ENCODE assay signal across 2 cellular contexts in the genomic region with DNA sequence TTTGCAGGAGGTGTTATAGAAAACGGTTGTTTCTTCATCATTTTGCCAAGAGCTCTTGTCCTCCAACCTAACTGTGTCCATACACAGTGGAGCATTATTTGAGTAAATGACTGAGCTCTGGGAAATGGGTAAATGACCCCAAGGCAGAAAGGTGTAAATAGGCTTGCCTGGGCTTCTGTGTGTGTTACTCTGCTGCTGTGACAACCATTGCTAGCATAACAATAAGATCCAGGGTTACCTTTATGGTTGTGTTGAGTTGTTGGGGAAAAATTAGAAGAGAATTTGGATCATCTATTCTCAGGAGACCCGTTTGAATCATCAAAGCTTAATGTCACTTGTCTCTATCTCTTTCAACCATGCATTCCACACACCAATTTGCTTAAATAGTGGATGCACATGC.
TF ChIP-seq lines count a peak whose summit lies in the region.

No MANE protein-coding gene starts in this region.

TF ChIP-seq in GM23338, 12 proteins besides CTCF, POLR2A, EP300 and RAD21 (continued from another document):
- TF ChIP-seq, protein P1, sequence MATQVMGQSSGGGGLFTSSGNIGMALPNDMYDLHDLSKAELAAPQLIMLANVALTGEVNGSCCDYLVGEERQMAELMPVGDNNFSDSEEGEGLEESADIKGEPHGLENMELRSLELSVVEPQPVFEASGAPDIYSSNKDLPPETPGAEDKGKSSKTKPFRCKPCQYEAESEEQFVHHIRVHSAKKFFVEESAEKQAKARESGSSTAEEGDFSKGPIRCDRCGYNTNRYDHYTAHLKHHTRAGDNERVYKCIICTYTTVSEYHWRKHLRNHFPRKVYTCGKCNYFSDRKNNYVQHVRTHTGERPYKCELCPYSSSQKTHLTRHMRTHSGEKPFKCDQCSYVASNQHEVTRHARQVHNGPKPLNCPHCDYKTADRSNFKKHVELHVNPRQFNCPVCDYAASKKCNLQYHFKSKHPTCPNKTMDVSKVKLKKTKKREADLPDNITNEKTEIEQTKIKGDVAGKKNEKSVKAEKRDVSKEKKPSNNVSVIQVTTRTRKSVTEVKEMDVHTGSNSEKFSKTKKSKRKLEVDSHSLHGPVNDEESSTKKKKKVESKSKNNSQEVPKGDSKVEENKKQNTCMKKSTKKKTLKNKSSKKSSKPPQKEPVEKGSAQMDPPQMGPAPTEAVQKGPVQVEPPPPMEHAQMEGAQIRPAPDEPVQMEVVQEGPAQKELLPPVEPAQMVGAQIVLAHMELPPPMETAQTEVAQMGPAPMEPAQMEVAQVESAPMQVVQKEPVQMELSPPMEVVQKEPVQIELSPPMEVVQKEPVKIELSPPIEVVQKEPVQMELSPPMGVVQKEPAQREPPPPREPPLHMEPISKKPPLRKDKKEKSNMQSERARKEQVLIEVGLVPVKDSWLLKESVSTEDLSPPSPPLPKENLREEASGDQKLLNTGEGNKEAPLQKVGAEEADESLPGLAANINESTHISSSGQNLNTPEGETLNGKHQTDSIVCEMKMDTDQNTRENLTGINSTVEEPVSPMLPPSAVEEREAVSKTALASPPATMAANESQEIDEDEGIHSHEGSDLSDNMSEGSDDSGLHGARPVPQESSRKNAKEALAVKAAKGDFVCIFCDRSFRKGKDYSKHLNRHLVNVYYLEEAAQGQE (IDR thresholded peaks at IDR 0.05; ENCODE audit: unreplicated experiment) = no peak
- TF ChIP-seq STAT1 (IDR thresholded peaks at IDR 0.05; ENCODE audit: unreplicated experiment) = no peak
- no peak for TF ChIP-seq NANOG (IDR thresholded peaks at IDR 0.05; ENCODE audit: borderline replicate concordance)
- no peak for TF ChIP-seq EZH2phosphoT487 (IDR thresholded peaks at IDR 0.05; ENCODE audit: unreplicated experiment)
- TF ChIP-seq JUNB (IDR thresholded peaks at IDR 0.05; ENCODE audit: unreplicated experiment) = no peak
- TF ChIP-seq, protein P2, sequence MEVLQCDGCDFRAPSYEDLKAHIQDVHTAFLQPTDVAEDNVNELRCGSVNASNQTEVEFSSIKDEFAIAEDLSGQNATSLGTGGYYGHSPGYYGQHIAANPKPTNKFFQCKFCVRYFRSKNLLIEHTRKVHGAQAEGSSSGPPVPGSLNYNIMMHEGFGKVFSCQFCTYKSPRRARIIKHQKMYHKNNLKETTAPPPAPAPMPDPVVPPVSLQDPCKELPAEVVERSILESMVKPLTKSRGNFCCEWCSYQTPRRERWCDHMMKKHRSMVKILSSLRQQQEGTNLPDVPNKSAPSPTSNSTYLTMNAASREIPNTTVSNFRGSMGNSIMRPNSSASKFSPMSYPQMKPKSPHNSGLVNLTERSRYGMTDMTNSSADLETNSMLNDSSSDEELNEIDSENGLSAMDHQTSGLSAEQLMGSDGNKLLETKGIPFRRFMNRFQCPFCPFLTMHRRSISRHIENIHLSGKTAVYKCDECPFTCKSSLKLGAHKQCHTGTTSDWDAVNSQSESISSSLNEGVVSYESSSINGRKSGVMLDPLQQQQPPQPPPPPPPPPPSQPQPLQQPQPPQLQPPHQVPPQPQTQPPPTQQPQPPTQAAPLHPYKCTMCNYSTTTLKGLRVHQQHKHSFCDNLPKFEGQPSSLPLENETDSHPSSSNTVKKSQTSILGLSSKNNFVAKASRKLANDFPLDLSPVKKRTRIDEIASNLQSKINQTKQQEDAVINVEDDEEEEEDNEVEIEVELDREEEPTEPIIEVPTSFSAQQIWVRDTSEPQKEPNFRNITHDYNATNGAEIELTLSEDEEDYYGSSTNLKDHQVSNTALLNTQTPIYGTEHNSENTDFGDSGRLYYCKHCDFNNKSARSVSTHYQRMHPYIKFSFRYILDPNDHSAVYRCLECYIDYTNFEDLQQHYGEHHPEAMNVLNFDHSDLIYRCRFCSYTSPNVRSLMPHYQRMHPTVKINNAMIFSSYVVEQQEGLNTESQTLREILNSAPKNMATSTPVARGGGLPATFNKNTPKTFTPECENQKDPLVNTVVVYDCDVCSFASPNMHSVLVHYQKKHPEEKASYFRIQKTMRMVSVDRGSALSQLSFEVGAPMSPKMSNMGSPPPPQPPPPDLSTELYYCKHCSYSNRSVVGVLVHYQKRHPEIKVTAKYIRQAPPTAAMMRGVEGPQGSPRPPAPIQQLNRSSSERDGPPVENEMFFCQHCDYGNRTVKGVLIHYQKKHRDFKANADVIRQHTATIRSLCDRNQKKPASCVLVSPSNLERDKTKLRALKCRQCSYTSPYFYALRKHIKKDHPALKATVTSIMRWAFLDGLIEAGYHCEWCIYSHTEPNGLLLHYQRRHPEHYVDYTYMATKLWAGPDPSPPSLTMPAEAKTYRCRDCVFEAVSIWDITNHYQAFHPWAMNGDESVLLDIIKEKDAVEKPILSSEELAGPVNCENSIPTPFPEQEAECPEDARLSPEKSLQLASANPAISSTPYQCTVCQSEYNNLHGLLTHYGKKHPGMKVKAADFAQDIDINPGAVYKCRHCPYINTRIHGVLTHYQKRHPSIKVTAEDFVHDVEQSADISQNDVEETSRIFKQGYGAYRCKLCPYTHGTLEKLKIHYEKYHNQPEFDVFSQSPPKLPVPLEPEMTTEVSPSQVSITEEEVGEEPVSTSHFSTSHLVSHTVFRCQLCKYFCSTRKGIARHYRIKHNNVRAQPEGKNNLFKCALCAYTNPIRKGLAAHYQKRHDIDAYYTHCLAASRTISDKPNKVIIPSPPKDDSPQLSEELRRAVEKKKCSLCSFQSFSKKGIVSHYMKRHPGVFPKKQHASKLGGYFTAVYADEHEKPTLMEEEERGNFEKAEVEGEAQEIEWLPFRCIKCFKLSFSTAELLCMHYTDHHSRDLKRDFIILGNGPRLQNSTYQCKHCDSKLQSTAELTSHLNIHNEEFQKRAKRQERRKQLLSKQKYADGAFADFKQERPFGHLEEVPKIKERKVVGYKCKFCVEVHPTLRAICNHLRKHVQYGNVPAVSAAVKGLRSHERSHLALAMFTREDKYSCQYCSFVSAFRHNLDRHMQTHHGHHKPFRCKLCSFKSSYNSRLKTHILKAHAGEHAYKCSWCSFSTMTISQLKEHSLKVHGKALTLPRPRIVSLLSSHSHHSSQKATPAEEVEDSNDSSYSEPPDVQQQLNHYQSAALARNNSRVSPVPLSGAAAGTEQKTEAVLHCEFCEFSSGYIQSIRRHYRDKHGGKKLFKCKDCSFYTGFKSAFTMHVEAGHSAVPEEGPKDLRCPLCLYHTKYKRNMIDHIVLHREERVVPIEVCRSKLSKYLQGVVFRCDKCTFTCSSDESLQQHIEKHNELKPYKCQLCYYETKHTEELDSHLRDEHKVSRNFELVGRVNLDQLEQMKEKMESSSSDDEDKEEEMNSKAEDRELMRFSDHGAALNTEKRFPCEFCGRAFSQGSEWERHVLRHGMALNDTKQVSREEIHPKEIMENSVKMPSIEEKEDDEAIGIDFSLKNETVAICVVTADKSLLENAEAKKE (CRISPR knock-in tag; IDR thresholded peaks at IDR 0.05) = no peak
- no peak for TF ChIP-seq ZNF114 (CRISPR knock-in tag; IDR thresholded peaks at IDR 0.05)
- TF ChIP-seq, protein P3, sequence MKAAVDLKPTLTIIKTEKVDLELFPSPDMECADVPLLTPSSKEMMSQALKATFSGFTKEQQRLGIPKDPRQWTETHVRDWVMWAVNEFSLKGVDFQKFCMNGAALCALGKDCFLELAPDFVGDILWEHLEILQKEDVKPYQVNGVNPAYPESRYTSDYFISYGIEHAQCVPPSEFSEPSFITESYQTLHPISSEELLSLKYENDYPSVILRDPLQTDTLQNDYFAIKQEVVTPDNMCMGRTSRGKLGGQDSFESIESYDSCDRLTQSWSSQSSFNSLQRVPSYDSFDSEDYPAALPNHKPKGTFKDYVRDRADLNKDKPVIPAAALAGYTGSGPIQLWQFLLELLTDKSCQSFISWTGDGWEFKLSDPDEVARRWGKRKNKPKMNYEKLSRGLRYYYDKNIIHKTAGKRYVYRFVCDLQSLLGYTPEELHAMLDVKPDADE (IDR thresholded peaks at IDR 0.05) = no peak
- no peak for TF ChIP-seq ZNF331 (CRISPR knock-in tag; IDR thresholded peaks at IDR 0.05; ENCODE audit: low read depth)
- no peak for TF ChIP-seq POLR2AphosphoS5 (IDR thresholded peaks at IDR 0.05; ENCODE audit: low read depth)

TF ChIP-seq in H1, 55 proteins besides CTCF, POLR2A, EP300 and RAD21 (continued from another document):
- no peak for TF ChIP-seq RFX5 (IDR thresholded peaks at IDR 0.05; ENCODE audit: borderline replicate concordance, low read depth, low read length)
- TF ChIP-seq, protein P4, sequence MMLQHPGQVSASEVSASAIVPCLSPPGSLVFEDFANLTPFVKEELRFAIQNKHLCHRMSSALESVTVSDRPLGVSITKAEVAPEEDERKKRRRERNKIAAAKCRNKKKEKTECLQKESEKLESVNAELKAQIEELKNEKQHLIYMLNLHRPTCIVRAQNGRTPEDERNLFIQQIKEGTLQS (IDR thresholded peaks at IDR 0.05; ENCODE audit: insufficient read depth, low read depth, low read length) = no peak
